28 cellular contexts compared by ENCODE assay signal in genomic region chr1:183303325-183303645, GRCh38.
DNase-seq lines count a peak whose midpoint lies in the region; ATAC-seq and TF ChIP-seq lines count a peak whose summit lies in the region.
"Had no signal": no experiment of that assay in that cellular context is flagged by ENCODE, and none has a peak within 500 bp of the region (broad histone marks: within the 10 kb centered on the region; RNA-seq: fewer than 3 reads in every experiment).

No MANE protein-coding gene starts in this region.

- intact Hi-C loops in Right ventricle myocardium superior (cut with DNase I), result no loop called here
- intact Hi-C loops in esophagus muscularis mucosa (cut with DNase I), result no loop called here
- intact Hi-C loops in aorta (cut with DNase I), result no loop called here
- intact Hi-C loops in spleen (cut with DNase I; ENCODE audit: low total_unique reads), result no loop called here

- no peaks in the 10 kb centered on the region for H3K36me3 Mint-ChIP-seq in osteocyte (ENCODE audit: unreplicated experiment)
- H3K36me3 Mint-ChIP-seq: mesothelial cell of epicardium had no signal

- TF ChIP-seq POLR2A in esophagus muscularis mucosa (IDR thresholded peaks at IDR 0.05; ENCODE audit: low read depth), result no peak
- TF ChIP-seq POLR2A in spleen (IDR thresholded peaks at IDR 0.05), result no peak

- H3K4me3 Mint-ChIP-seq in osteocyte (ENCODE audit: unreplicated experiment), result no peak overlapping the region
- H3K4me3 Mint-ChIP-seq: activated CD4-positive, alpha-beta memory T cell treated with anti-CD3 and anti-CD28 coated beads, Interleukin-2, amount 10 ng/mL, durations not matched to agents 7 days and 5 days; activated naive CD8-positive, alpha-beta T cell treated with anti-CD3 and anti-CD28 coated beads, Interleukin-2, amount 50 U/mL, for 24 hours; endodermal cell; mesothelial cell of epicardium; neural crest cell; stimulated activated naive CD8-positive, alpha-beta T cell treated with anti-CD3 and anti-CD28 coated beads, Interleukin-15, Interleukin-2, amounts not matched to agents 100 ng/mL and 50 ng/mL, for 24 hours had no signal

- peaks cover 26% of the 10 kb centered on the region for H3K4me1 Mint-ChIP-seq in osteocyte (ENCODE audit: unreplicated experiment)
- H3K4me1 Mint-ChIP-seq: activated CD4-positive, alpha-beta memory T cell treated with anti-CD3 and anti-CD28 coated beads, Interleukin-2, amount 10 ng/mL, durations not matched to agents 7 days and 5 days; activated naive CD8-positive, alpha-beta T cell treated with anti-CD3 and anti-CD28 coated beads, Interleukin-2, amount 50 U/mL, for 24 hours had no signal

- H3K36me3 ChIP-seq in right atrium auricular region (no peaks in the 10 kb centered on the region), esophagus muscularis mucosa (no peaks in the 10 kb centered on the region), aorta (ENCODE audit: control insufficient read depth in 1 of 2, insufficient read depth in 2 of 2, low read length in 1 of 2) (no peaks in the 10 kb centered on the region), spleen (no peaks in the 10 kb centered on the region)
- H3K36me3 ChIP-seq: breast epithelium had no signal

- H3K27me3 Mint-ChIP-seq in osteocyte (ENCODE audit: unreplicated experiment), result no peaks in the 10 kb centered on the region

- no peak for TF ChIP-seq CTCF in right atrium auricular region (IDR thresholded peaks at IDR 0.05)
- no peak for TF ChIP-seq CTCF in esophagus muscularis mucosa (IDR thresholded peaks at IDR 0.05)
- no peak for TF ChIP-seq CTCF in osteocyte (IDR thresholded peaks at IDR 0.05)
- no peak for TF ChIP-seq CTCF in spleen (IDR thresholded peaks at IDR 0.05 in 8 of 11, conservative IDR thresholded peaks at IDR 0.05 in 3 of 11)

- 57% methylated on average over 4 of the region's 4 CpGs for WGBS in esophagus muscularis mucosa
- WGBS in aorta, 2 donors, result 40 to 47% methylated on average over 4 of the region's 4 CpGs
- 36 to 59% (median 50%) methylated on average over 4 of the region's 4 CpGs for WGBS in spleen, 5 donors

- DNase-seq in right atrium auricular region (ENCODE audit: low spot score), result no peak
- DNase-seq in Right ventricle myocardium superior, result no peak
- no peak for DNase-seq in esophagus muscularis mucosa (ENCODE audit: extremely low spot score)
- no peak for DNase-seq in osteocyte (ENCODE audit: extremely low spot score, unreplicated experiment)
- DNase-seq in aorta, result no peak
- DNase-seq in spleen, result no peak
- DNase-seq: ACHN; activated CD4-positive, alpha-beta memory T cell treated with anti-CD3 and anti-CD28 coated beads, Interleukin-2, amount 10 ng/mL, durations not matched to agents 7 days and 5 days; activated CD4-positive, CD25-positive, alpha-beta regulatory T cell; activated effector memory CD4-positive, alpha-beta T cell treated with anti-CD3 and anti-CD28 coated beads, Interleukin-2, amount 50 U/mL, for 16 hours; activated naive CD8-positive, alpha-beta T cell treated with anti-CD3 and anti-CD28 coated beads, Interleukin-2, amount 50 U/mL, for 24 hours; activated T-cell treated with anti-CD3 and anti-CD28 coated beads for 4 hours; C1 segment of cervical spinal cord; cortex of kidney; endodermal cell; NCI-H1436 treated with DMSO at 0.1 percent for 48 hours; NCI-H2171; NCI-H526 treated with DMSO at 0.1 percent for 48 hours; RPMI8226; stimulated activated CD4-positive, alpha-beta T cell treated with anti-CD3 and anti-CD28 coated beads, Interleukin-4, amount 100 ng/mL, for 4 hours; T-helper 9 cell had no signal

- no peak for TF ChIP-seq EP300 in esophagus muscularis mucosa (IDR thresholded peaks at IDR 0.05)

- no peaks in the 10 kb centered on the region for H3K9me3 Mint-ChIP-seq in osteocyte (ENCODE audit: unreplicated experiment)
- H3K9me3 Mint-ChIP-seq: activated CD4-positive, alpha-beta memory T cell treated with anti-CD3 and anti-CD28 coated beads, Interleukin-2, amount 10 ng/mL, durations not matched to agents 7 days and 5 days; activated naive CD8-positive, alpha-beta T cell treated with anti-CD3 and anti-CD28 coated beads, Interleukin-2, amount 50 U/mL, for 24 hours; endodermal cell; neural crest cell; stimulated activated naive CD8-positive, alpha-beta T cell treated with anti-CD3 and anti-CD28 coated beads, Interleukin-15, Interleukin-2, amounts not matched to agents 100 ng/mL and 50 ng/mL, for 24 hours had no signal

- H3K27me3 ChIP-seq in right atrium auricular region (no peaks in the 10 kb centered on the region), esophagus muscularis mucosa (no peaks in the 10 kb centered on the region), aorta (ENCODE audit: control insufficient read depth in 1 of 2, insufficient read depth in 2 of 2, low read length in 1 of 2) (no peaks in the 10 kb centered on the region), spleen (replicated peaks in 1 of 7) (peaks cover 0 to 11% (median 0%) of the 10 kb centered on the region in 7 donors)
- H3K27me3 ChIP-seq: breast epithelium had no signal

- no peak overlapping the region for H3K4me3 ChIP-seq in right atrium auricular region
- H3K4me3 ChIP-seq in esophagus muscularis mucosa, result no peak overlapping the region
- no peak overlapping the region for H3K4me3 ChIP-seq in aorta (ENCODE audit: low read length in 2 of 2)
- no peak overlapping the region for H3K4me3 ChIP-seq in spleen
- H3K4me3 ChIP-seq: breast epithelium, psoas muscle had no signal

- H3K9me3 ChIP-seq in right atrium auricular region (no peaks in the 10 kb centered on the region), esophagus muscularis mucosa (no peaks in the 10 kb centered on the region), aorta (ENCODE audit: control insufficient read depth, low read length) (no peaks in the 10 kb centered on the region), spleen (no peaks in the 10 kb centered on the region)
- H3K9me3 ChIP-seq: breast epithelium, psoas muscle had no signal

- H3K4me1 ChIP-seq in right atrium auricular region, result peaks cover 0 to 66% of the 10 kb centered on the region in 2 donors
- peaks cover 43 to 67% (median 58%) of the 10 kb centered on the region in 4 donors for H3K4me1 ChIP-seq in esophagus muscularis mucosa
- peaks cover 4 to 18% of the 10 kb centered on the region in 2 donors for H3K4me1 ChIP-seq in aorta (ENCODE audit: control insufficient read depth in 1 of 2, insufficient read depth in 2 of 2, low read length in 2 of 2)
- no peaks in the 10 kb centered on the region for H3K4me1 ChIP-seq in spleen
- H3K4me1 ChIP-seq: breast epithelium, psoas muscle had no signal

- H3K27ac ChIP-seq in right atrium auricular region (peak overlapping the region; percentile 34 to 66), esophagus muscularis mucosa (replicated peaks in 1 of 4) (peak overlapping the region in 3 of 4 donors; percentile 10 to 31 (median 25)), aorta (ENCODE audit: low read depth in 1 of 2, low read length in 2 of 2) (peak overlapping the region; percentile 61 to 90), spleen (peak overlapping the region in 2 of 8 donors; percentile 1 to 22)
- H3K27ac ChIP-seq: psoas muscle had no signal

- ATAC-seq in Right ventricle myocardium superior (ENCODE audit: poor library complexity), result no peak
- ATAC-seq in aorta (ENCODE audit: low FRiP score), result no peak
- ATAC-seq in HG02763 (IDR thresholded peaks at IDR 0.05; ENCODE audit: unreplicated experiment), result no peak
- ATAC-seq in HG03175 (IDR thresholded peaks at IDR 0.05; ENCODE audit: unreplicated experiment), result no peak
- ATAC-seq: activated naive CD8-positive, alpha-beta T cell treated with anti-CD3 and anti-CD28 coated beads, Interleukin-2, amount 50 U/mL, for 24 hours; psoas muscle had no signal

- peak overlapping the region; percentile 9 for H3K27ac Mint-ChIP-seq in osteocyte (ENCODE audit: unreplicated experiment)
- H3K27ac Mint-ChIP-seq: activated CD4-positive, alpha-beta memory T cell treated with anti-CD3 and anti-CD28 coated beads, Interleukin-2, amount 10 ng/mL, durations not matched to agents 7 days and 5 days; activated naive CD8-positive, alpha-beta T cell treated with anti-CD3 and anti-CD28 coated beads, Interleukin-2, amount 50 U/mL, for 24 hours; mesothelial cell of epicardium; stimulated activated naive CD8-positive, alpha-beta T cell treated with anti-CD3 and anti-CD28 coated beads, Interleukin-15, Interleukin-2, amounts not matched to agents 100 ng/mL and 50 ng/mL, for 24 hours had no signal
